In the genomic region with DNA sequence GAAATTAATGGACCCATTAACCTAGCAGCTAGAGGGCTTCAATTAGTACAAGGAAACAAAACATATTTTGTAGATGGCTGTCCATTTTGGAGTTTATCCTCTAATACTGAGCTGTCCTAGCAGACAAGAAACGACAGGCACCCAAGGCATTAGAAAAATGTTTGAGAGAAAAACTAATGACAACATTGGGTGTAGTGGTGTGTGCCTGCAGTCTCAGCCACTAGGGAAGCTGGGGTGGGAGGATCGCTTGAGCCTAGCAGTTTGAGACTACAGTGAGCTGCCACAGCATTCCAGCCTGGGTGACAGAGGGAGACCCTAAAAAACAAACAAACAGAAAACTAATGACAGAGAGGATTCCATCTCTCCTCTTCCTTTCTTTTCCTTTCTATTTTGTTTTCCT, we compare ENCODE assay signal across 10 cellular contexts. TPM values are rescaled to one million over a fixed set of nuclear protein-coding genes. Genes with fewer than 3 reads are reported as not detected.
DNase-seq lines count a peak whose midpoint lies in the region; ATAC-seq and TF ChIP-seq lines count a peak whose summit lies in the region.
"Had no signal": no experiment of that assay in that cellular context is flagged by ENCODE, and none has a peak within 500 bp of the region (broad histone marks: within the 10 kb centered on the region; RNA-seq: fewer than 3 reads in every experiment).

No MANE protein-coding gene starts in this region.

- no peak for TF ChIP-seq CTCF in CD8-positive, alpha-beta T cell (IDR thresholded peaks at IDR 0.05)
- peak in 2 of 3 experiments; percentile 35 for TF ChIP-seq CTCF in esophagus muscularis mucosa (IDR thresholded peaks at IDR 0.05)
- TF ChIP-seq CTCF in neural progenitor cell (IDR thresholded peaks at IDR 0.05) = no peak

- peaks cover 8% of the 10 kb centered on the region for H3K4me1 ChIP-seq in CD8-positive, alpha-beta T cell (ENCODE audit: insufficient read depth, low read length)
- peaks cover 50 to 71% (median 64%) of the 10 kb centered on the region in 4 donors for H3K4me1 ChIP-seq in esophagus muscularis mucosa
- H3K4me1 ChIP-seq in neural progenitor cell = peaks cover 18% of the 10 kb centered on the region

- H3K4me1 Mint-ChIP-seq in CD8-positive, alpha-beta T cell (ENCODE audit: low read depth) = peaks cover 15% of the 10 kb centered on the region
- H3K4me1 Mint-ChIP-seq in neural progenitor cell = peaks cover 44% of the 10 kb centered on the region

- TF ChIP-seq POLR2A in esophagus muscularis mucosa (IDR thresholded peaks at IDR 0.05; ENCODE audit: low read depth) = no peak

- peaks cover 12% of the 10 kb centered on the region for H3K27me3 ChIP-seq in CD8-positive, alpha-beta T cell (ENCODE audit: insufficient read depth, low read length)
- peaks cover 0 to 7% (median 0%) of the 10 kb centered on the region in 4 donors for H3K27me3 ChIP-seq in esophagus muscularis mucosa
- peaks cover 45% of the 10 kb centered on the region for H3K27me3 ChIP-seq in neural progenitor cell
- H3K27me3 ChIP-seq: ovary had no signal

- intact Hi-C loops in CD8-positive, alpha-beta T cell (cut with DNase I, micrococcal nuclease) = no loop called here
- intact Hi-C loops in esophagus muscularis mucosa (cut with DNase I) = loop anchor here (5.0 kb wide), 1 partner anchor 57 kb away; no protein-coding TSS in a partner anchor

- WGBS in esophagus muscularis mucosa = 9% methylated on average over 2 of the region's 2 CpGs

- no peak overlapping the region for H3K27ac ChIP-seq in CD8-positive, alpha-beta T cell (ENCODE audit: low read depth, low read length)
- peak overlapping the region; percentile 94 to 99 (median 97) for H3K27ac ChIP-seq in esophagus muscularis mucosa (replicated peaks in 1 of 4)
- no peak overlapping the region for H3K27ac ChIP-seq in neural progenitor cell

- TF ChIP-seq EP300 in esophagus muscularis mucosa (IDR thresholded peaks at IDR 0.05) = no peak

- POLR2A ChIA-PET in CD8-positive, alpha-beta T cell (lab: Charles Lee) = no interaction called here

- no peak for ATAC-seq in CD8-positive, alpha-beta T cell
- ATAC-seq in GM19023 (IDR thresholded peaks at IDR 0.05; ENCODE audit: unreplicated experiment) = no peak
- ATAC-seq in HG03139 (IDR thresholded peaks at IDR 0.05; ENCODE audit: unreplicated experiment) = no peak

- H3F3A ChIP-seq in neural progenitor cell (ENCODE audit: low read depth) = peaks cover 14% of the 10 kb centered on the region

- CTCF ChIA-PET in CD8-positive, alpha-beta T cell (lab: Charles Lee) = no interaction called here

- H3K27me3 Mint-ChIP-seq in CD8-positive, alpha-beta T cell (ENCODE audit: low read depth) = peaks cover 64% of the 10 kb centered on the region
- H3K27me3 Mint-ChIP-seq in neural progenitor cell (ENCODE audit: insufficient read depth, low read depth) = peaks cover 49% of the 10 kb centered on the region

- no peaks in the 10 kb centered on the region for H3K9me3 Mint-ChIP-seq in CD8-positive, alpha-beta T cell
- peaks cover 7% of the 10 kb centered on the region for H3K9me3 Mint-ChIP-seq in neural progenitor cell

- H3K27ac Mint-ChIP-seq in CD8-positive, alpha-beta T cell = no peak overlapping the region
- H3K27ac Mint-ChIP-seq in neural progenitor cell = no peak overlapping the region

- H3K4me3 ChIP-seq in CD8-positive, alpha-beta T cell (ENCODE audit: low read depth, low read length) = no peak overlapping the region
- H3K4me3 ChIP-seq in esophagus muscularis mucosa (peak overlapping the region; percentile 70 to 99 (median 90)), neural progenitor cell (peak overlapping the region; percentile 97)

- no peaks in the 10 kb centered on the region for H3K36me3 ChIP-seq in CD8-positive, alpha-beta T cell (ENCODE audit: insufficient read depth, low read length)
- H3K36me3 ChIP-seq in esophagus muscularis mucosa (peaks cover 0 to 7% (median 0%) of the 10 kb centered on the region in 4 donors), neural progenitor cell (no peaks in the 10 kb centered on the region)
- H3K36me3 ChIP-seq: ovary had no signal

- peak overlapping the region; percentile 100 for H3K4me2 ChIP-seq in neural progenitor cell

- no peaks in the 10 kb centered on the region for H3K36me3 Mint-ChIP-seq in CD8-positive, alpha-beta T cell
- peaks cover 3% of the 10 kb centered on the region for H3K36me3 Mint-ChIP-seq in neural progenitor cell

- no peak for DNase-seq in CD8-positive, alpha-beta T cell
- DNase-seq in OCI-M1 (lab: John Stamatoyannopoulos, UW) = peak; percentile 19
- no peak for DNase-seq in esophagus muscularis mucosa (ENCODE audit: extremely low spot score)
- DNase-seq in neural progenitor cell (ENCODE audit: low spot score) = no peak
- DNase-seq in NCI-H1694 (lab: John Stamatoyannopoulos, UW) = no peak
- no peak for DNase-seq in globus pallidus (ENCODE audit: low spot score)
- DNase-seq: NCI-H526 treated with DMSO at 0.1 percent for 48 hours, ovary had no signal

- peak overlapping the region; percentile 74 for H3K4me3 Mint-ChIP-seq in CD8-positive, alpha-beta T cell
- H3K4me3 Mint-ChIP-seq in neural progenitor cell = peak overlapping the region; percentile 80

- H3K79me2 ChIP-seq in neural progenitor cell (ENCODE audit: low read depth) = no peaks in the 10 kb centered on the region

- H3K9ac ChIP-seq in neural progenitor cell = no peak overlapping the region

- H4K20me1 ChIP-seq in neural progenitor cell (ENCODE audit: low read depth) = peaks cover 28% of the 10 kb centered on the region

- H2AFZ ChIP-seq in neural progenitor cell (replicated peaks) = no peak overlapping the region

- H3K9me3 ChIP-seq in CD8-positive, alpha-beta T cell (ENCODE audit: low read length) = no peaks in the 10 kb centered on the region
- H3K9me3 ChIP-seq in esophagus muscularis mucosa (no peaks in the 10 kb centered on the region), neural progenitor cell (ENCODE audit: low read depth) (no peaks in the 10 kb centered on the region)
- H3K9me3 ChIP-seq: ovary had no signal

RNA-seq across cellular contexts. Expression of a gene that starts 1.5 kb away (rescaled TPM):
- total RNA-seq in CD8-positive, alpha-beta T cell = not detected
- total RNA-seq in esophagus muscularis mucosa (10 to 100 TPM; 77.7 to 81.8 (median 79.1) TPM), neural progenitor cell (ENCODE audit: low replicate concordance) (2.6 and 17.7 TPM in 2 replicates)

Comparison
In these comparisons a context has a peak if more than half of its experiments do, and no peak if none do; other contexts are left out.
1. H3K27ac ChIP-seq: peak in esophagus muscularis mucosa (4 of 4); none in CD8-positive, alpha-beta T cell (single experiment) and neural progenitor cell (single experiment).
2. CTCF ChIP-seq: peak in esophagus muscularis mucosa (2 of 3); none in CD8-positive, alpha-beta T cell (single experiment) and neural progenitor cell (single experiment).